In genomic region chr16:19853973-19854876, GRCh38 we compare ENCODE assay signal across 24 cellular contexts. TPM values are rescaled to one million over a fixed set of nuclear protein-coding genes. Genes with fewer than 3 reads are reported as not detected.
A peak's percentile ranks its signal among the peaks of the same experiment; 100 is the strongest.
DNase-seq lines count a peak whose midpoint lies in the region; ATAC-seq, FAIRE-seq and TF ChIP-seq lines count a peak whose summit lies in the region.
"Had no signal": no experiment of that assay in that cellular context is flagged by ENCODE, and none has a peak within 500 bp of the region (broad histone marks: within the 10 kb centered on the region; RNA-seq: fewer than 3 reads in every experiment).

No MANE protein-coding gene starts in this region.

- no peaks in the 10 kb centered on the region for H3K4me1 Mint-ChIP-seq in activated naive CD4-positive, alpha-beta T cell treated with anti-CD3 and anti-CD28 coated beads, Interleukin-2, amount 10 ng/mL, durations not matched to agents 7 days and 5 days
- no peaks in the 10 kb centered on the region for H3K4me1 Mint-ChIP-seq in osteocyte (ENCODE audit: unreplicated experiment)
- H3K4me1 Mint-ChIP-seq: activated B cell treated with CpG ODN at 0.5 μM for 24 hours; CD4-positive, CD25-positive, alpha-beta regulatory T cell had no signal

- H3K9me3 ChIP-seq in right atrium auricular region (no peaks in the 10 kb centered on the region), heart left ventricle (no peaks in the 10 kb centered on the region), GM12878 (replicated peaks; ENCODE audit: control insufficient read depth, insufficient read depth, low read length) (no peaks in the 10 kb centered on the region)
- H3K9me3 ChIP-seq: vagina had no signal

- WGBS in heart left ventricle, 4 donors: 54 to 76% (median 74%) methylated on average over 7 of the region's 7 CpGs
- 10% methylated on average over 7 of the region's 7 CpGs for WGBS in GM12878 (ENCODE audit: insufficient coverage, insufficient replicate concordance, low lambda C conversion rate, missing lambda C conversion rate)

- no peaks in the 10 kb centered on the region for H3K27me3 ChIP-seq in right atrium auricular region
- H3K27me3 ChIP-seq in heart left ventricle: no peaks in the 10 kb centered on the region
- H3K27me3 ChIP-seq in GM12878 (replicated peaks in 1 of 2; ENCODE audit: control insufficient read depth in 2 of 2, insufficient read depth in 2 of 2, low read length in 1 of 2): no peaks in the 10 kb centered on the region
- H3K27me3 ChIP-seq in layer of hippocampus (ENCODE audit: control insufficient read depth, insufficient read depth, low read length): no peaks in the 10 kb centered on the region
- H3K27me3 ChIP-seq: brain microvascular endothelial cell, vagina had no signal

- H3K27me3 Mint-ChIP-seq in activated naive CD4-positive, alpha-beta T cell treated with anti-CD3 and anti-CD28 coated beads, Interleukin-2, amount 10 ng/mL, durations not matched to agents 7 days and 5 days: no peaks in the 10 kb centered on the region
- H3K27me3 Mint-ChIP-seq in osteocyte (ENCODE audit: unreplicated experiment): no peaks in the 10 kb centered on the region
- H3K27me3 Mint-ChIP-seq: activated naive CD8-positive, alpha-beta T cell; CD4-positive, CD25-positive, alpha-beta regulatory T cell; stimulated activated naive CD8-positive, alpha-beta T cell treated with anti-CD3 and anti-CD28 coated beads, Interleukin-15, Interleukin-2, amounts not matched to agents 100 ng/mL and 50 ng/mL, for 24 hours had no signal

- no peaks in the 10 kb centered on the region for H3K9me3 Mint-ChIP-seq in activated naive CD4-positive, alpha-beta T cell treated with anti-CD3 and anti-CD28 coated beads, Interleukin-2, amount 10 ng/mL, durations not matched to agents 7 days and 5 days
- no peaks in the 10 kb centered on the region for H3K9me3 Mint-ChIP-seq in osteocyte (ENCODE audit: unreplicated experiment)
- H3K9me3 Mint-ChIP-seq: activated B cell treated with CpG ODN at 0.5 μM for 24 hours; CD4-positive, CD25-positive, alpha-beta regulatory T cell; mesothelial cell of epicardium; stimulated activated naive CD8-positive, alpha-beta T cell treated with anti-CD3 and anti-CD28 coated beads, Interleukin-15, Interleukin-2, amounts not matched to agents 100 ng/mL and 50 ng/mL, for 24 hours had no signal

- no peak overlapping the region for H3K4me2 ChIP-seq in GM12878 (ENCODE audit: control insufficient read depth, insufficient read depth)

- no TSS peak for BruUV-seq in GM12878 (replicated peaks; lab: Mats Ljungman, UMichigan)

- H2AFZ ChIP-seq in GM12878 (ENCODE audit: control insufficient read depth, low read depth, low read length): no peak overlapping the region

- POLR2A ChIA-PET in GM12878 (lab: Charles Lee): interaction anchor here (1.0 kb wide), 1 partner anchor 9 kb away, joined by 3 read pairs; no protein-coding TSS in a partner anchor

- H4K20me1 ChIP-seq in GM12878 (ENCODE audit: control insufficient read depth, insufficient read depth): no peaks in the 10 kb centered on the region

- no peak overlapping the region for H3K4me3 Mint-ChIP-seq in activated naive CD4-positive, alpha-beta T cell treated with anti-CD3 and anti-CD28 coated beads, Interleukin-2, amount 10 ng/mL, durations not matched to agents 7 days and 5 days
- H3K4me3 Mint-ChIP-seq in osteocyte (ENCODE audit: unreplicated experiment): no peak overlapping the region
- H3K4me3 Mint-ChIP-seq: activated B cell treated with CpG ODN at 0.5 μM for 24 hours; activated CD8-positive, alpha-beta T cell treated with anti-CD3 and anti-CD28 coated beads, Interleukin-2, amount 10 ng/mL, durations not matched to agents 7 days and 5 days; activated naive CD8-positive, alpha-beta T cell; CD4-positive, CD25-positive, alpha-beta regulatory T cell; mesothelial cell of epicardium; stimulated activated naive CD8-positive, alpha-beta T cell treated with anti-CD3 and anti-CD28 coated beads, Interleukin-15, Interleukin-2, amounts not matched to agents 100 ng/mL and 50 ng/mL, for 24 hours had no signal

- peak; percentile 31 for FAIRE-seq in GM12878 (lab: Jason Lieb, UNC)
- FAIRE-seq: islet of Langerhans, K562 had no signal

- H3K36me3 ChIP-seq in right atrium auricular region: peaks cover 6% of the 10 kb centered on the region
- H3K36me3 ChIP-seq in heart left ventricle: peaks cover 0 to 39% (median 21%) of the 10 kb centered on the region in 9 donors
- H3K36me3 ChIP-seq in GM12878 (ENCODE audit: control insufficient read depth in 2 of 2, insufficient read depth in 2 of 2, low read length in 1 of 2): no peaks in the 10 kb centered on the region
- H3K36me3 ChIP-seq: vagina had no signal

- H3K4me1 ChIP-seq in right atrium auricular region (peaks cover 0 to 28% of the 10 kb centered on the region in 2 donors), heart left ventricle (peaks cover 0 to 25% (median 12%) of the 10 kb centered on the region in 12 donors), GM12878 (ENCODE audit: control insufficient read depth, insufficient read depth, low read length) (no peaks in the 10 kb centered on the region)
- H3K4me1 ChIP-seq: vagina had no signal

- no peak overlapping the region for H3K27ac Mint-ChIP-seq in activated naive CD4-positive, alpha-beta T cell treated with anti-CD3 and anti-CD28 coated beads, Interleukin-2, amount 10 ng/mL, durations not matched to agents 7 days and 5 days
- no peak overlapping the region for H3K27ac Mint-ChIP-seq in osteocyte (ENCODE audit: unreplicated experiment)
- H3K27ac Mint-ChIP-seq: activated B cell treated with CpG ODN at 0.5 μM for 24 hours; activated CD8-positive, alpha-beta T cell treated with anti-CD3 and anti-CD28 coated beads, Interleukin-2, amount 10 ng/mL, durations not matched to agents 7 days and 5 days; activated naive CD8-positive, alpha-beta T cell; CD4-positive, CD25-positive, alpha-beta regulatory T cell; mesothelial cell of epicardium; stimulated activated naive CD8-positive, alpha-beta T cell treated with anti-CD3 and anti-CD28 coated beads, Interleukin-15, Interleukin-2, amounts not matched to agents 100 ng/mL and 50 ng/mL, for 24 hours had no signal

- no peak for TF ChIP-seq RAD21 in GM12878 (IDR thresholded peaks at IDR 0.05; ENCODE audit: insufficient read depth, low read depth, low read length)

- CTCF ChIA-PET in GM12878 (lab: Yijun Ruan, JAX): interaction anchor here (0.8 to 2.1 kb wide), 3 partner anchors 15 to 299 kb away, joined by 3 to 5 read pairs (median 3); partner anchors contain the start of gene VPS35L
- CTCF ChIA-PET in activated naive CD4-positive, alpha-beta T cell treated with anti-CD3 and anti-CD28 coated beads, Interleukin-2, amount 10 ng/mL, durations not matched to agents 7 days and 5 days (lab: Charles Lee): no interaction called here

- no peaks in the 10 kb centered on the region for H3K79me2 ChIP-seq in GM12878 (ENCODE audit: control insufficient read depth, insufficient read depth, low read length)

- intact Hi-C loops in heart left ventricle (cut with DNase I) (no loop called here), GM12878 (cut with micrococcal nuclease; ENCODE audit: unreplicated experiment) (loop anchor here (10.0 kb wide), 1 partner anchor 49 kb away; no protein-coding TSS in a partner anchor)

- no peak for TF ChIP-seq CTCF in right atrium auricular region (IDR thresholded peaks at IDR 0.05)
- no peak for TF ChIP-seq CTCF in heart left ventricle (IDR thresholded peaks at IDR 0.05)
- TF ChIP-seq CTCF in GM12878 (IDR thresholded peaks at IDR 0.05 in 2 of 3, conservative IDR thresholded peaks at IDR 0.05 in 1 of 3; ENCODE audit: control insufficient read depth in 2 of 3, extremely low read depth in 1 of 3, insufficient read depth in 1 of 3, low read depth in 3 of 3, low read length in 3 of 3): no peak
- no peak for TF ChIP-seq CTCF in osteocyte (IDR thresholded peaks at IDR 0.05)

- RAD21 ChIA-PET in GM12878 (lab: Charles Lee; ENCODE audit: unreplicated experiment): no interaction called here

- DNase-seq in right atrium auricular region (ENCODE audit: low spot score): no peak
- no peak for DNase-seq in heart left ventricle
- no peak for DNase-seq in GM12878 (ENCODE audit: low read depth, low spot score)
- no peak for DNase-seq in activated naive CD4-positive, alpha-beta T cell treated with anti-CD3 and anti-CD28 coated beads, Interleukin-2, amount 10 ng/mL, durations not matched to agents 7 days and 5 days
- DNase-seq in NCI-H1092 treated with DMSO at 0.1 percent for 48 hours (lab: John Stamatoyannopoulos, UW): no peak
- no peak for DNase-seq in osteocyte (ENCODE audit: extremely low spot score, unreplicated experiment)
- DNase-seq: activated B cell treated with CpG ODN at 0.5 μM for 24 hours; activated CD8-positive, alpha-beta T cell treated with anti-CD3 and anti-CD28 coated beads, Interleukin-2, amount 10 ng/mL, durations not matched to agents 7 days and 5 days; activated T-cell treated with anti-CD3 and anti-CD28 coated beads, Interleukin-2, amount 50 U/mL, for 48 hours; brain microvascular endothelial cell; CD4-positive, CD25-positive, alpha-beta regulatory T cell; dermis blood vessel endothelial cell; glutamatergic neuron; SHP77 treated with DMSO at 0.1 percent for 48 hours; T-helper 2 cell had no signal

- no peak for TF ChIP-seq EP300 in GM12878 (IDR thresholded peaks at IDR 0.05; ENCODE audit: borderline replicate concordance in 1 of 2, control insufficient read depth in 1 of 2, low read depth in 2 of 2, low read length in 2 of 2)

- SMC1A ChIA-PET in GM12878 (lab: Charles Lee; ENCODE audit: uncharacterized antibody, unreplicated experiment): interaction anchor here (0.8 kb wide), 1 partner anchor 9 kb away, joined by 3 read pairs; no protein-coding TSS in a partner anchor

- in situ Hi-C loops in GM12878 (cut with MboI): no loop called here

- no peaks in the 10 kb centered on the region for H3K36me3 Mint-ChIP-seq in activated naive CD4-positive, alpha-beta T cell treated with anti-CD3 and anti-CD28 coated beads, Interleukin-2, amount 10 ng/mL, durations not matched to agents 7 days and 5 days
- H3K36me3 Mint-ChIP-seq in osteocyte (ENCODE audit: unreplicated experiment): no peaks in the 10 kb centered on the region
- H3K36me3 Mint-ChIP-seq: activated naive CD8-positive, alpha-beta T cell; CD4-positive, CD25-positive, alpha-beta regulatory T cell had no signal

- H3K27ac ChIP-seq in right atrium auricular region: peak overlapping the region; percentile 6 to 16
- H3K27ac ChIP-seq in heart left ventricle: peak overlapping the region in 1 of 12 donors; percentile 29
- no peak overlapping the region for H3K27ac ChIP-seq in GM12878 (ENCODE audit: control insufficient read depth, insufficient read depth)
- H3K27ac ChIP-seq in layer of hippocampus (ENCODE audit: low read depth, low read length): peak overlapping the region; percentile 60
- H3K27ac ChIP-seq: brain microvascular endothelial cell, vagina had no signal

- no peak overlapping the region for H3K9ac ChIP-seq in GM12878 (ENCODE audit: control insufficient read depth, insufficient read depth, low read length)

- H3K4me3 ChIP-seq in right atrium auricular region (no peak overlapping the region), heart left ventricle (no peak overlapping the region), GM12878 (no peak overlapping the region)
- H3K4me3 ChIP-seq: K562, vagina had no signal

- ATAC-seq in heart left ventricle (no peak), GM12878 (peak; percentile 74), HG03175 (IDR thresholded peaks at IDR 0.05; ENCODE audit: unreplicated experiment) (no peak)
- ATAC-seq: activated CD8-positive, alpha-beta T cell treated with anti-CD3 and anti-CD28 coated beads, Interleukin-2, amount 10 ng/mL, durations not matched to agents 7 days and 5 days; K562; right cardiac atrium had no signal

- TF ChIP-seq POLR2A in heart left ventricle (IDR thresholded peaks at IDR 0.05) (no peak), GM12878 (IDR thresholded peaks at IDR 0.05; ENCODE audit: low read depth, low read length) (no peak)

RNA-seq across cellular contexts. Expression of gene GPRC5B, which starts 30.4 kb away (rescaled TPM):
- total RNA-seq in right atrium auricular region (10 to 100 TPM; 39.4 to 40.0 TPM), heart left ventricle (100 to 1,000 TPM in 1 of 9 donors, 10 to 100 TPM in 8; 54.7 to 104 (median 77.9) TPM), GM12878 (2014; rRNA removed) (under 0.01 TPM in 1 of 2 replicates, not detected in the other), GM12878 (2014; rRNA removed; fragmentation: Illumina TruSeq; extraction: Trizol) (0.04 TPM in 1 of 2 replicates, not detected in the other), GM12878 (2021) (0.23 and 0.32 TPM in 2 replicates), osteocyte (0.46 and 0.76 TPM in 2 replicates)
- polyA plus RNA-seq in heart left ventricle (10 to 100 TPM; 43.0 to 97.5 TPM), GM12878 (2011; rRNA removed) (0.01 and 0.12 TPM in 2 replicates), GM12878 (2014; fragmentation: Illumina TruSeq; extraction: Trizol) (0.07 and 0.35 TPM in 2 replicates), GM12878 (2014; fragmentation: Nextera tagmentation; extraction: Ambion mirVana) (under 1 TPM in 1 of 2 experiments, not detected in 1; 0.40 TPM), GM12878 (2014; rRNA removed) (0.03 and 0.27 TPM in 2 replicates), GM12878 (2016; fragmentation: Nextera tagmentation; extraction: Ambion mirVana) (under 1 TPM; 0.33 to 0.42 TPM)
- 0.27 and 0.33 TPM in 2 replicates for total RNA-seq in GM12878 (2013; cell fraction: nucleolus; rRNA removed)
- not detected for polyA plus RNA-seq in GM12878 (2011; ENCODE audit: low read depth)
- polyA plus RNA-seq in GM12878 (2011; cell fraction: cytosol; rRNA removed): 0.05 and 0.18 TPM in 2 replicates
- 0.06 and 0.10 TPM in 2 replicates for polyA plus RNA-seq in GM12878 (2011; cell fraction: nucleus; rRNA removed)
- 0.13 TPM in 1 of 2 replicates, not detected in the other for polyA plus RNA-seq in GM12878 (2012)
- polyA minus RNA-seq in GM12878 (2011; rRNA and poly(A)+ RNA removed): not detected in 2 replicates
- polyA minus RNA-seq in GM12878 (2011; cell fraction: cytosol; rRNA and poly(A)+ RNA removed): not detected in 2 replicates
- not detected in 2 replicates for polyA minus RNA-seq in GM12878 (2011; cell fraction: nucleus; rRNA and poly(A)+ RNA removed)
- total RNA-seq: activated CD8-positive, alpha-beta T cell treated with anti-CD3 and anti-CD28 coated beads, Interleukin-2, amount 10 ng/mL, durations not matched to agents 7 days and 5 days had no signal

Comparison
In these comparisons a context has a peak if more than half of its experiments do, and no peak if none do; other contexts are left out.
1. RNA of gene GPRC5B, which starts 30.4 kb away (total RNA-seq): 54.7 to 104 TPM in heart left ventricle and 39.4 to 40.0 TPM in right atrium auricular region; 0.46 to 0.76 TPM in osteocyte and under 0.01 to 0.33 TPM in GM12878; every median in the first group is over 10 times any median in the second.